Comparison of ENCODE assay signal across 21 cellular contexts in the genomic region with DNA sequence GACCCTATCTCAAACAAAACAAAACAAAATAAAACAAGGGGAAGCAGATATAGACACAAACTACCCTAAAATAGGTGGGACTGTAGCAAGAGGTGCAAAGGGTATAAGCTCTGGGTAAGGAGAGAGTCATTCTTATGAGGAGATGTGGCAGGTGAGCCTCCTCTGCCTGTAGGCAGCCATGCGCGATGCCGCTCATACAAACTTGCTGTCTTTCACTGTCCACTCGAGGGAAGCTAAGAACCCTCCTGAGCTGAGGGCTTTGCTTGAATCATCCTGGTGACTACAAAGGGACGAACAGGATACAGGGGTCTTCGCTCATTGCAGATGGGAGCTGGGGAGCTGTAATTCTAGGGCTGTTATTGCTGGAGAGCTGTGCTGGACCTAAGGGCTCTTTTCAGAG. TPM values are rescaled to one million over a fixed set of nuclear protein-coding genes. Genes with fewer than 3 reads are reported as not detected.
DNase-seq lines count a peak whose midpoint lies in the region; ATAC-seq and TF ChIP-seq lines count a peak whose summit lies in the region.
"Had no signal": no experiment of that assay in that cellular context is flagged by ENCODE, and none has a peak within 500 bp of the region (broad histone marks: within the 10 kb centered on the region; RNA-seq: fewer than 3 reads in every experiment).

No MANE protein-coding gene starts in this region.

- no peaks in the 10 kb centered on the region for H3K9me3 ChIP-seq in OCI-LY3 (ENCODE audit: insufficient read depth, low read length)
- no peaks in the 10 kb centered on the region for H3K9me3 ChIP-seq in OCI-LY7 (ENCODE audit: low read length)
- H3K9me3 ChIP-seq: BE2C had no signal

- peaks cover 13% of the 10 kb centered on the region for H3K9me3 Mint-ChIP-seq in progenitor cell of endocrine pancreas (ENCODE audit: low read depth)
- H3K9me3 Mint-ChIP-seq in activated T-helper 1 cell treated with anti-CD3 and anti-CD28 coated beads, Interleukin-12 subunit alpha, Interleukin-12 subunit beta, Interleukin-2, Interleukin-4 antibody, amounts not matched to agents 30 ng/mL and 10 ng/mL and 1 ng/mL, durations not matched to agents 14 hours and 24 hours and 36 hours, result no peaks in the 10 kb centered on the region
- H3K9me3 Mint-ChIP-seq: CD4-positive, CD25-positive, alpha-beta regulatory T cell; CD8-positive, alpha-beta memory T cell; HFFc6 had no signal

- intact Hi-C loops in OCI-LY7 (cut with micrococcal nuclease; ENCODE audit: unreplicated experiment), result no loop called here
- intact Hi-C loops in activated T-helper 1 cell treated with anti-CD3 and anti-CD28 coated beads, Interleukin-12 subunit alpha, Interleukin-12 subunit beta, Interleukin-2, Interleukin-4 antibody, amounts not matched to agents 30 ng/mL and 10 ng/mL and 1 ng/mL, durations not matched to agents 14 hours and 24 hours and 36 hours (cut with micrococcal nuclease), result no loop called here

- POLR2A ChIA-PET in OCI-LY7 (lab: Charles Lee), result interaction anchor here (0.6 kb wide), 1 partner anchor 1804 kb away, joined by 3 read pairs; no protein-coding TSS in a partner anchor

- no peaks in the 10 kb centered on the region for H3K27me3 ChIP-seq in OCI-LY3 (ENCODE audit: low read depth, low read length)
- H3K27me3 ChIP-seq: BE2C had no signal

- H3K4me2 ChIP-seq in OCI-LY3 (ENCODE audit: low read length), result peak overlapping the region; percentile 33
- H3K4me2 ChIP-seq in OCI-LY7 (ENCODE audit: low read length), result no peak overlapping the region

- no peak overlapping the region for H3K4me3 ChIP-seq in OCI-LY3 (ENCODE audit: low read length)
- no peak overlapping the region for H3K4me3 ChIP-seq in OCI-LY7 (ENCODE audit: low read depth, low read length, poor library complexity, severe bottlenecking)
- H3K4me3 ChIP-seq: K562 had no signal

- CTCF ChIA-PET in OCI-LY7 (lab: Charles Lee; ENCODE audit: unreplicated experiment), result no interaction called here

- peak; percentile 39 for DNase-seq in OCI-LY7 (ENCODE audit: low spot score)
- no peak for DNase-seq in progenitor cell of endocrine pancreas (ENCODE audit: low spot score, unreplicated experiment)
- DNase-seq in activated T-helper 1 cell treated with anti-CD3 and anti-CD28 coated beads, Interleukin-12 subunit alpha, Interleukin-12 subunit beta, Interleukin-2, Interleukin-4 antibody, amounts not matched to agents 30 ng/mL and 10 ng/mL and 1 ng/mL, durations not matched to agents 14 hours and 24 hours and 36 hours (ENCODE audit: low spot score), result no peak
- DNase-seq: ACHN; BE2C; C1 segment of cervical spinal cord; CD4-positive, CD25-positive, alpha-beta regulatory T cell; CD8-positive, alpha-beta memory T cell; COR-L47; DMS 273 treated with DMSO at 0.1 percent for 48 hours; DMS53; GOT3; H7; HFFc6; IMR-90 had no signal

- H3K27ac Mint-ChIP-seq in progenitor cell of endocrine pancreas, result peak overlapping the region; percentile 52
- H3K27ac Mint-ChIP-seq in activated T-helper 1 cell treated with anti-CD3 and anti-CD28 coated beads, Interleukin-12 subunit alpha, Interleukin-12 subunit beta, Interleukin-2, Interleukin-4 antibody, amounts not matched to agents 30 ng/mL and 10 ng/mL and 1 ng/mL, durations not matched to agents 14 hours and 24 hours and 36 hours, result no peak overlapping the region
- H3K27ac Mint-ChIP-seq: CD8-positive, alpha-beta memory T cell; HFFc6 had no signal

- H3K27ac ChIP-seq in OCI-LY3 (ENCODE audit: low read length) (peak overlapping the region; percentile 91), OCI-LY7 (ENCODE audit: low read depth, low read length, poor library complexity, severe bottlenecking) (no peak overlapping the region)
- H3K27ac ChIP-seq: HL-60 had no signal

- H3K79me2 ChIP-seq in OCI-LY3 (ENCODE audit: low read length), result no peaks in the 10 kb centered on the region
- no peaks in the 10 kb centered on the region for H3K79me2 ChIP-seq in OCI-LY7 (ENCODE audit: insufficient read depth, low read depth, low read length)

- H3K36me3 ChIP-seq in OCI-LY3 (replicated peaks; ENCODE audit: low read depth, low read length) (no peaks in the 10 kb centered on the region), OCI-LY7 (ENCODE audit: insufficient read depth, low read length) (no peaks in the 10 kb centered on the region)
- H3K36me3 ChIP-seq: BE2C had no signal

- no peak overlapping the region for H3K4me3 Mint-ChIP-seq in progenitor cell of endocrine pancreas (ENCODE audit: low read depth)
- H3K4me3 Mint-ChIP-seq in activated T-helper 1 cell treated with anti-CD3 and anti-CD28 coated beads, Interleukin-12 subunit alpha, Interleukin-12 subunit beta, Interleukin-2, Interleukin-4 antibody, amounts not matched to agents 30 ng/mL and 10 ng/mL and 1 ng/mL, durations not matched to agents 14 hours and 24 hours and 36 hours, result no peak overlapping the region
- H3K4me3 Mint-ChIP-seq: CD4-positive, CD25-positive, alpha-beta regulatory T cell; CD8-positive, alpha-beta memory T cell; HFFc6 had no signal

- no peaks in the 10 kb centered on the region for H3K27me3 Mint-ChIP-seq in progenitor cell of endocrine pancreas
- peaks cover 2% of the 10 kb centered on the region for H3K27me3 Mint-ChIP-seq in activated T-helper 1 cell treated with anti-CD3 and anti-CD28 coated beads, Interleukin-12 subunit alpha, Interleukin-12 subunit beta, Interleukin-2, Interleukin-4 antibody, amounts not matched to agents 30 ng/mL and 10 ng/mL and 1 ng/mL, durations not matched to agents 14 hours and 24 hours and 36 hours (ENCODE audit: insufficient read depth)

- H2AFZ ChIP-seq in OCI-LY3 (ENCODE audit: low read depth, low read length), result peak overlapping the region; percentile 28; the same call in 1 of the 2 replicates
- no peak overlapping the region for H2AFZ ChIP-seq in OCI-LY7 (ENCODE audit: low read length)

- peaks cover 75% of the 10 kb centered on the region for H3K4me1 ChIP-seq in OCI-LY3 (ENCODE audit: low read length)
- H3K4me1 ChIP-seq in OCI-LY7 (ENCODE audit: insufficient read depth, low read length, poor library complexity, severe bottlenecking), result peaks cover 14% of the 10 kb centered on the region
- H3K4me1 ChIP-seq: BE2C had no signal

- no peaks in the 10 kb centered on the region for H3K9me2 ChIP-seq in OCI-LY7 (ENCODE audit: insufficient read depth, low read length)

- TF ChIP-seq CTCF in OCI-LY3 (IDR thresholded peaks at IDR 0.05; ENCODE audit: low read depth, low read length) (no peak), OCI-LY7 (conservative IDR thresholded peaks at IDR 0.05; ENCODE audit: low read length) (no peak), progenitor cell of endocrine pancreas (IDR thresholded peaks at IDR 0.05; ENCODE audit: unreplicated experiment) (no peak)

- H3K4me1 Mint-ChIP-seq in progenitor cell of endocrine pancreas (ENCODE audit: low read depth), result no peaks in the 10 kb centered on the region
- H3K4me1 Mint-ChIP-seq in activated T-helper 1 cell treated with anti-CD3 and anti-CD28 coated beads, Interleukin-12 subunit alpha, Interleukin-12 subunit beta, Interleukin-2, Interleukin-4 antibody, amounts not matched to agents 30 ng/mL and 10 ng/mL and 1 ng/mL, durations not matched to agents 14 hours and 24 hours and 36 hours (ENCODE audit: low read depth), result no peaks in the 10 kb centered on the region

- H4K20me1 ChIP-seq in OCI-LY3 (ENCODE audit: insufficient read depth, low read length), result no peaks in the 10 kb centered on the region
- no peaks in the 10 kb centered on the region for H4K20me1 ChIP-seq in OCI-LY7 (ENCODE audit: insufficient read depth, low read length)

- H3K36me3 Mint-ChIP-seq in progenitor cell of endocrine pancreas (ENCODE audit: insufficient read depth), result no peaks in the 10 kb centered on the region
- no peaks in the 10 kb centered on the region for H3K36me3 Mint-ChIP-seq in activated T-helper 1 cell treated with anti-CD3 and anti-CD28 coated beads, Interleukin-12 subunit alpha, Interleukin-12 subunit beta, Interleukin-2, Interleukin-4 antibody, amounts not matched to agents 30 ng/mL and 10 ng/mL and 1 ng/mL, durations not matched to agents 14 hours and 24 hours and 36 hours (ENCODE audit: low read depth)
- H3K36me3 Mint-ChIP-seq: CD4-positive, CD25-positive, alpha-beta regulatory T cell; CD8-positive, alpha-beta memory T cell had no signal

- no peak for ATAC-seq in GM21390 (IDR thresholded peaks at IDR 0.05; ENCODE audit: unreplicated experiment)
- ATAC-seq: HCT116, K562 had no signal

- BruUV-seq in OCI-LY7 (replicated peaks; lab: Mats Ljungman, UMichigan), result no TSS peak

- peak overlapping the region; percentile 11; the same call in 1 of the 2 replicates for H3K9ac ChIP-seq in OCI-LY3 (ENCODE audit: low read length)

RNA-seq across cellular contexts. Expression of a gene that starts 14.8 kb away (rescaled TPM):
- total RNA-seq in OCI-LY7 (2014; rRNA removed; shearing (Covaris generic)), result not detected in 2 replicates
- total RNA-seq in OCI-LY7 (2022), result not detected in 2 replicates
- total RNA-seq in progenitor cell of endocrine pancreas, result not detected in 2 replicates
- total RNA-seq in activated T-helper 1 cell treated with anti-CD3 and anti-CD28 coated beads, Interleukin-12 subunit alpha, Interleukin-12 subunit beta, Interleukin-2, Interleukin-4 antibody, amounts not matched to agents 30 ng/mL and 10 ng/mL and 1 ng/mL, durations not matched to agents 14 hours and 24 hours and 36 hours, result not detected in 2 replicates
- total RNA-seq: CD4-positive, CD25-positive, alpha-beta regulatory T cell; CD8-positive, alpha-beta memory T cell; H7; HFFc6; HT1080; IMR-90; K562 had no signal

RNA-seq across cellular contexts. Expression of a gene that starts 17.3 kb away (rescaled TPM):
- not detected in 2 replicates for total RNA-seq in OCI-LY7 (2014; rRNA removed; shearing (Covaris generic))
- not detected in 2 replicates for total RNA-seq in OCI-LY7 (2022)
- not detected in 2 replicates for total RNA-seq in progenitor cell of endocrine pancreas
- not detected in 2 replicates for total RNA-seq in activated T-helper 1 cell treated with anti-CD3 and anti-CD28 coated beads, Interleukin-12 subunit alpha, Interleukin-12 subunit beta, Interleukin-2, Interleukin-4 antibody, amounts not matched to agents 30 ng/mL and 10 ng/mL and 1 ng/mL, durations not matched to agents 14 hours and 24 hours and 36 hours
- total RNA-seq: CD4-positive, CD25-positive, alpha-beta regulatory T cell; CD8-positive, alpha-beta memory T cell; H7 had no signal

RNA-seq across cellular contexts. Expression of a gene that starts 27.0 kb away (rescaled TPM):
- 0.47 and 1.3 TPM in 2 replicates for total RNA-seq in OCI-LY7 (2014; rRNA removed; shearing (Covaris generic))
- total RNA-seq in OCI-LY7 (2022) (2.5 and 3.4 TPM in 2 replicates), progenitor cell of endocrine pancreas (0.20 and 0.22 TPM in 2 replicates)
- total RNA-seq in activated T-helper 1 cell treated with anti-CD3 and anti-CD28 coated beads, Interleukin-12 subunit alpha, Interleukin-12 subunit beta, Interleukin-2, Interleukin-4 antibody, amounts not matched to agents 30 ng/mL and 10 ng/mL and 1 ng/mL, durations not matched to agents 14 hours and 24 hours and 36 hours, result 3.5 and 4.3 TPM in 2 replicates
- total RNA-seq: H7, HFFc6, IMR-90 had no signal

RNA-seq across cellular contexts. Expression of a gene that starts 29.6 kb away (rescaled TPM):
- 29.7 and 45.5 TPM in 2 replicates for total RNA-seq in OCI-LY7 (2014; rRNA removed; shearing (Covaris generic))
- 35.2 and 42.3 TPM in 2 replicates for total RNA-seq in OCI-LY7 (2022)
- 43.9 and 45.4 TPM in 2 replicates for total RNA-seq in progenitor cell of endocrine pancreas
- 27.1 and 28.5 TPM in 2 replicates for total RNA-seq in activated T-helper 1 cell treated with anti-CD3 and anti-CD28 coated beads, Interleukin-12 subunit alpha, Interleukin-12 subunit beta, Interleukin-2, Interleukin-4 antibody, amounts not matched to agents 30 ng/mL and 10 ng/mL and 1 ng/mL, durations not matched to agents 14 hours and 24 hours and 36 hours

RNA-seq across cellular contexts. Expression of a gene that starts 32.3 kb away (rescaled TPM):
- total RNA-seq in OCI-LY7 (2014; rRNA removed; shearing (Covaris generic)), result 21.8 and 32.0 TPM in 2 replicates
- total RNA-seq in OCI-LY7 (2022) (22.6 and 33.1 TPM in 2 replicates), progenitor cell of endocrine pancreas (34.7 and 37.6 TPM in 2 replicates)
- 38.6 and 39.0 TPM in 2 replicates for total RNA-seq in activated T-helper 1 cell treated with anti-CD3 and anti-CD28 coated beads, Interleukin-12 subunit alpha, Interleukin-12 subunit beta, Interleukin-2, Interleukin-4 antibody, amounts not matched to agents 30 ng/mL and 10 ng/mL and 1 ng/mL, durations not matched to agents 14 hours and 24 hours and 36 hours
